Comparison of ENCODE assay signal across 8 cellular contexts in the genomic region with DNA sequence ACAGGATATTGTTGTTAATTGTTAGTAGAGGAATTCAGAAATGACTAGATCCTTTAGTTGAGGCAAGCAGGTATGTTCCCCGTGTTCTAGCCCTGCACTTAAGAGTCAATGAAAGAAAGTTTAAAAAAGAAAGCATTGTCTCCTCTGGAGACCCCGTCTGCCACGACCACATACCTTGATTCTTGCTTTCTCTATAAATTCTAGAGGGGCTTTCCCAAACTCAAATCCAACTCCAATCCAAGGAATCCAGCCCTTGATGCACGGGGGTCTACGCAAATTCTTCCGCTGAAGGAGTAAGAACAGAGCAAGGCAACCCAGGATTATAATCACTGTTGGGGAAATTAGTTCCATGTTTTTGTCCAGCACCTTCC. TPM values are rescaled to one million over a fixed set of nuclear protein-coding genes. Genes with fewer than 3 reads are reported as not detected.
DNase-seq lines count a peak whose midpoint lies in the region; ATAC-seq and TF ChIP-seq lines count a peak whose summit lies in the region.

No MANE protein-coding gene starts in this region.

- H3K27me3 Mint-ChIP-seq in natural killer cell (ENCODE audit: low read depth in 2 of 2) = peaks cover 21 to 47% of the 10 kb centered on the region in 2 donors

- peak overlapping the region in 1 of 2 donors; percentile 66 for H3K27ac Mint-ChIP-seq in natural killer cell

- peak overlapping the region; percentile 96 for H3K4me2 ChIP-seq in Karpas-422 (ENCODE audit: low read depth, low read length, poor library complexity, severe bottlenecking)

- peaks cover 0 to 2% of the 10 kb centered on the region in 2 donors for H3K9me3 Mint-ChIP-seq in natural killer cell

- H3K36me3 ChIP-seq in BE2C (no peaks in the 10 kb centered on the region), Karpas-422 (ENCODE audit: insufficient read depth, low read length) (peaks cover 32% of the 10 kb centered on the region)

- H3K9me2 ChIP-seq in Karpas-422 (replicated peaks; ENCODE audit: insufficient read depth, low read length) = no peaks in the 10 kb centered on the region

- H3K9me3 ChIP-seq in BE2C (no peaks in the 10 kb centered on the region), Karpas-422 (ENCODE audit: low read length) (no peaks in the 10 kb centered on the region)

- peaks cover 81% of the 10 kb centered on the region for H3K79me2 ChIP-seq in Karpas-422 (ENCODE audit: low read length)

- intact Hi-C loops in natural killer cell (cut with micrococcal nuclease) = no loop called here

- no peak for ATAC-seq in natural killer cell
- ATAC-seq in GM19463 (IDR thresholded peaks at IDR 0.05; ENCODE audit: unreplicated experiment) = no peak
- no peak for ATAC-seq in HG02623 (IDR thresholded peaks at IDR 0.05; ENCODE audit: unreplicated experiment)

- H3K36me3 Mint-ChIP-seq in natural killer cell = no peaks in the 10 kb centered on the region

- peak overlapping the region; percentile 81 for H3K9ac ChIP-seq in Karpas-422 (ENCODE audit: low read length)

- H3K4me3 ChIP-seq in BE2C (ENCODE audit: low read depth, low read length) (peak overlapping the region; percentile 75), Karpas-422 (ENCODE audit: low read length) (peak overlapping the region; percentile 82)

- DNase-seq in BE2C = no peak
- peak; percentile 58 for DNase-seq in Karpas-422
- peak; percentile 2 for DNase-seq in dermis blood vessel endothelial cell
- no peak for DNase-seq in natural killer cell
- no peak for DNase-seq in stimulated activated CD4-positive, alpha-beta T cell treated with anti-CD3 and anti-CD28 coated beads, Interleukin-4, amount 100 ng/mL, for 24 hours
- no peak for DNase-seq in NK-92 treated with Interleukin-12 subunit alpha and Interleukin-12 subunit beta, amount 100 ng/mL, for 24 hours (lab: John Stamatoyannopoulos, UW)

- H3K4me1 ChIP-seq in BE2C (no peaks in the 10 kb centered on the region; the same call in 1 of the 2 replicates), Karpas-422 (ENCODE audit: low read length) (peaks cover 45% of the 10 kb centered on the region)

- no peak for TF ChIP-seq CTCF in BE2C (IDR thresholded peaks at IDR 0.05; ENCODE audit: low read depth, low read length)
- TF ChIP-seq CTCF in natural killer cell (IDR thresholded peaks at IDR 0.05) = no peak

- peaks cover 17 to 19% of the 10 kb centered on the region in 2 donors for H3K4me1 Mint-ChIP-seq in natural killer cell

- peaks cover 17% of the 10 kb centered on the region for H3K27me3 ChIP-seq in BE2C
- no peaks in the 10 kb centered on the region for H3K27me3 ChIP-seq in Karpas-422 (ENCODE audit: low read length)

- H3K4me3 Mint-ChIP-seq in natural killer cell = peak overlapping the region; percentile 86

- H2AFZ ChIP-seq in Karpas-422 (ENCODE audit: low read length) = 0 out of 2 replicates have a peak overlapping the region, but pooled peaks have one; percentile 12

- peak overlapping the region; percentile 98 for H3K27ac ChIP-seq in Karpas-422 (ENCODE audit: low read length)

- H4K20me1 ChIP-seq in Karpas-422 (ENCODE audit: insufficient read depth, low read depth, low read length) = no peaks in the 10 kb centered on the region

RNA-seq across cellular contexts. Expression of gene CYP39A1, which starts 0.4 kb away (rescaled TPM):
- not detected for polyA plus RNA-seq in BE2C (2012; ENCODE audit: insufficient read depth, insufficient read length, low read depth)
- 8.2 and 15.4 TPM in 2 replicates for total RNA-seq in Karpas-422 (2014; rRNA removed; shearing (Covaris generic); ENCODE audit: low replicate concordance)
- 0.74 and 3.4 TPM in 2 replicates for total RNA-seq in dermis blood vessel endothelial cell
- not detected for total RNA-seq in natural killer cell

RNA-seq across cellular contexts. Expression of gene SLC25A27, which starts 0.6 kb away (rescaled TPM):
- polyA plus RNA-seq in BE2C (2012; ENCODE audit: insufficient read depth, insufficient read length, low read depth) = 0.65 TPM
- 167 and 178 TPM in 2 replicates for total RNA-seq in Karpas-422 (2014; rRNA removed; shearing (Covaris generic); ENCODE audit: low replicate concordance)
- total RNA-seq in dermis blood vessel endothelial cell (1.9 and 6.3 TPM in 2 replicates), natural killer cell (1 to 10 TPM in 1 of 3 donors, not detected in 2; 1.7 TPM)

RNA-seq across cellular contexts. Expression of gene TDRD6, which starts 35.5 kb away (rescaled TPM):
- not detected for polyA plus RNA-seq in BE2C (2012; ENCODE audit: insufficient read depth, insufficient read length, low read depth)
- total RNA-seq in Karpas-422 (2014; rRNA removed; shearing (Covaris generic); ENCODE audit: low replicate concordance) = 3.5 and 5.4 TPM in 2 replicates
- total RNA-seq in dermis blood vessel endothelial cell (0.05 and 0.17 TPM in 2 replicates), natural killer cell (not detected)

Comparison
In these comparisons a context has a peak if more than half of its experiments do, and no peak if none do; other contexts are left out.
1. DNase-seq: peak in Karpas-422 (single experiment) and dermis blood vessel endothelial cell (single experiment); none in BE2C (single experiment), natural killer cell (single experiment), stimulated activated CD4-positive, alpha-beta T cell treated with anti-CD3 and anti-CD28 coated beads, Interleukin-4, amount 100 ng/mL, for 24 hours (single experiment) and NK-92 treated with Interleukin-12 subunit alpha and Interleukin-12 subunit beta, amount 100 ng/mL, for 24 hours (single experiment).
2. RNA of gene SLC25A27, which starts 0.6 kb away (total RNA-seq): 167 to 178 TPM in Karpas-422; 1.9 to 6.3 TPM in dermis blood vessel endothelial cell and 1.7 TPM in natural killer cell; every median in the first group is over 10 times any median in the second.